Comparison of ENCODE assay signal across 17 cellular contexts in genomic region chr22:43633631-43634030, GRCh38.
DNase-seq lines count a peak whose midpoint lies in the region; ATAC-seq and TF ChIP-seq lines count a peak whose summit lies in the region.
"Had no signal": no experiment of that assay in that cellular context is flagged by ENCODE, and none has a peak within 500 bp of the region (broad histone marks: within the 10 kb centered on the region; RNA-seq: fewer than 3 reads in every experiment).

No MANE protein-coding gene starts in this region.

- no peak for TF ChIP-seq CTCF in HEK293 (tag by site-specific recombination; IDR thresholded peaks at IDR 0.05)
- TF ChIP-seq CTCF in esophagus muscularis mucosa (IDR thresholded peaks at IDR 0.05), result no peak
- TF ChIP-seq CTCF in osteocyte (IDR thresholded peaks at IDR 0.05), result no peak

- no peak for TF ChIP-seq EP300 in esophagus muscularis mucosa (IDR thresholded peaks at IDR 0.05)

- TF ChIP-seq POLR2A in esophagus muscularis mucosa (IDR thresholded peaks at IDR 0.05; ENCODE audit: low read depth), result no peak

- no peak overlapping the region for H3K4me3 Mint-ChIP-seq in osteocyte (ENCODE audit: unreplicated experiment)
- H3K4me3 Mint-ChIP-seq: B cell; CD4-positive, alpha-beta T cell; CD8-positive, alpha-beta T cell had no signal

- no peak for ATAC-seq in HG02642 (IDR thresholded peaks at IDR 0.05; ENCODE audit: poor library complexity, unreplicated experiment)
- ATAC-seq: A549; CD8-positive, alpha-beta T cell had no signal

- CTCF ChIA-PET in HEK293 (lab: Yijun Ruan, JAX), result no interaction called here

- no peaks in the 10 kb centered on the region for H3K4me1 ChIP-seq in HEK293 (ENCODE audit: control insufficient read depth, insufficient read depth, low read length)
- no peaks in the 10 kb centered on the region for H3K4me1 ChIP-seq in esophagus muscularis mucosa
- H3K4me1 ChIP-seq: A549, Caco-2 had no signal

- 89% methylated on average over 2 of the region's 7 CpGs for WGBS in esophagus muscularis mucosa

- H3K4me3 ChIP-seq in HEK293 (ENCODE audit: low read depth, low read length), result no peak overlapping the region
- no peak overlapping the region for H3K4me3 ChIP-seq in esophagus muscularis mucosa
- H3K4me3 ChIP-seq: A549; BLaER1 treated with 17β-estradiol and CSF1 and Interleukin-3, amounts not matched to agents 10 nM and 100 nM had no signal

- H3K4me1 Mint-ChIP-seq in osteocyte (ENCODE audit: unreplicated experiment), result no peaks in the 10 kb centered on the region
- H3K4me1 Mint-ChIP-seq: B cell had no signal

- peak; percentile 88 for DNase-seq in esophagus muscularis mucosa (ENCODE audit: extremely low spot score)
- peak; percentile 56 for DNase-seq in osteocyte (ENCODE audit: extremely low spot score, unreplicated experiment)
- DNase-seq in kidney tubule cell (ENCODE audit: low spot score), result no peak
- DNase-seq: AML-193; Caco-2; Calu3; CD4-positive, alpha-beta T cell; CD8-positive, alpha-beta T cell; DMS79 treated with DMSO at 0.1 percent for 48 hours; GF-D8 had no signal

- POLR2A ChIA-PET in HEK293 (lab: Yijun Ruan, JAX), result no interaction called here

- H3K27ac Mint-ChIP-seq in osteocyte (ENCODE audit: unreplicated experiment), result no peak overlapping the region
- H3K27ac Mint-ChIP-seq: B cell; CD4-positive, alpha-beta T cell; CD8-positive, alpha-beta T cell had no signal

- peaks cover 12% of the 10 kb centered on the region for H3K9me3 Mint-ChIP-seq in osteocyte (ENCODE audit: unreplicated experiment)
- H3K9me3 Mint-ChIP-seq: CD4-positive, alpha-beta T cell; CD8-positive, alpha-beta T cell had no signal

- intact Hi-C loops in esophagus muscularis mucosa (cut with DNase I), result no loop called here

- no peaks in the 10 kb centered on the region for H3K27me3 ChIP-seq in esophagus muscularis mucosa
- H3K27me3 ChIP-seq: BLaER1 treated with 17β-estradiol and CSF1 and Interleukin-3, amounts not matched to agents 10 nM and 100 nM had no signal

- H3K27ac ChIP-seq in HEK293 (ENCODE audit: extremely low read depth, low read depth, low read length), result no peak overlapping the region
- H3K27ac ChIP-seq in esophagus muscularis mucosa (replicated peaks in 1 of 4), result no peak overlapping the region
- H3K27ac ChIP-seq: 22Rv1; A549; BLaER1 treated with 17β-estradiol and CSF1 and Interleukin-3, amounts not matched to agents 10 nM and 100 nM; C4-2B had no signal

- no peaks in the 10 kb centered on the region for H3K36me3 Mint-ChIP-seq in osteocyte (ENCODE audit: unreplicated experiment)
- H3K36me3 Mint-ChIP-seq: CD8-positive, alpha-beta T cell had no signal

- peaks cover 4% of the 10 kb centered on the region for H3K27me3 Mint-ChIP-seq in osteocyte (ENCODE audit: unreplicated experiment)

- H3K36me3 ChIP-seq in HEK293 (ENCODE audit: control insufficient read depth in 2 of 2, insufficient read depth in 1 of 2, low read length in 2 of 2) (no peaks in the 10 kb centered on the region), esophagus muscularis mucosa (peaks cover 0 to 7% (median 0%) of the 10 kb centered on the region in 4 donors)
- H3K36me3 ChIP-seq: BLaER1 treated with 17β-estradiol and CSF1 and Interleukin-3, amounts not matched to agents 10 nM and 100 nM had no signal

- H3K9me3 ChIP-seq in HEK293 (ENCODE audit: control insufficient read depth, insufficient read depth, low read depth, low read length), result no peaks in the 10 kb centered on the region
- peaks cover 0 to under 1% (median 0%) of the 10 kb centered on the region in 4 donors for H3K9me3 ChIP-seq in esophagus muscularis mucosa
- H3K9me3 ChIP-seq: A549, Caco-2 had no signal

TF ChIP-seq in HEK293, 187 proteins besides CTCF, POLR2A, EP300 and RAD21:
- TF ChIP-seq ZBTB26 (tag by site-specific recombination; optimal IDR thresholded peaks at IDR 0.05), result no peak
- no peak for TF ChIP-seq HOXC10 (CRISPR knock-in tag; IDR thresholded peaks at IDR 0.05)
- TF ChIP-seq ZNF416 (tag by site-specific recombination; IDR thresholded peaks at IDR 0.05), result no peak
- TF ChIP-seq HOXD13 (CRISPR knock-in tag; IDR thresholded peaks at IDR 0.05; ENCODE audit: borderline replicate concordance), result no peak
- no peak for TF ChIP-seq MYNN (tag by site-specific recombination; IDR thresholded peaks at IDR 0.05; ENCODE audit: borderline replicate concordance)
- peak; percentile 48 for TF ChIP-seq SCRT2 (tag by site-specific recombination; IDR thresholded peaks at IDR 0.05)
